ENCODE assay signal across 11 cellular contexts in genomic region chr3:32872487-32873382, GRCh38. TPM values are rescaled to one million over a fixed set of nuclear protein-coding genes. Genes with fewer than 3 reads are reported as not detected.
DNase-seq lines count a peak whose midpoint lies in the region; ATAC-seq, FAIRE-seq and TF ChIP-seq lines count a peak whose summit lies in the region.
"Had no signal": no experiment of that assay in that cellular context is flagged by ENCODE, and none has a peak within 500 bp of the region (broad histone marks: within the 10 kb centered on the region; RNA-seq: fewer than 3 reads in every experiment).

No MANE protein-coding gene starts in this region.

- peak overlapping the region; percentile 74 for H3K27ac ChIP-seq in C4-2B
- H3K27ac ChIP-seq in GM12878 (ENCODE audit: control insufficient read depth, insufficient read depth): no peak overlapping the region
- H3K27ac ChIP-seq: neutrophil had no signal

- peaks cover 6% of the 10 kb centered on the region; the same call in 1 of the 2 replicates for H3K4me1 ChIP-seq in GM12878 (ENCODE audit: control insufficient read depth, insufficient read depth, low read length)

- in situ Hi-C loops in GM12878 (cut with MboI): no loop called here

- RAD21 ChIA-PET in GM12878 (lab: Charles Lee; ENCODE audit: unreplicated experiment): interaction anchor here (0.8 to 3.7 kb wide), 5 partner anchors 16 to 76 kb away, joined by 3 to 25 read pairs (median 5); no protein-coding TSS in a partner anchor

- ATAC-seq in GM12878: peak; percentile 13; the same call in 1 of the 3 replicates
- ATAC-seq in HG03097 (IDR thresholded peaks at IDR 0.05; ENCODE audit: low FRiP score, unreplicated experiment): no peak
- no peak for ATAC-seq in GM18519 (IDR thresholded peaks at IDR 0.05; ENCODE audit: low FRiP score, unreplicated experiment)

- H3K9me3 ChIP-seq in GM12878 (replicated peaks; ENCODE audit: control insufficient read depth, insufficient read depth, low read length): no peaks in the 10 kb centered on the region
- H3K9me3 ChIP-seq: neutrophil had no signal

- no peak for TF ChIP-seq CTCF in C4-2B (conservative IDR thresholded peaks at IDR 0.05)
- TF ChIP-seq CTCF in GM12878 (IDR thresholded peaks at IDR 0.05 in 2 of 3, conservative IDR thresholded peaks at IDR 0.05 in 1 of 3; ENCODE audit: control insufficient read depth in 2 of 3, extremely low read depth in 1 of 3, insufficient read depth in 1 of 3, low read depth in 3 of 3, low read length in 3 of 3): no peak
- TF ChIP-seq CTCF in neural crest cell (conservative IDR thresholded peaks at IDR 0.05): no peak

- no peak for TF ChIP-seq POLR2A in GM12878 (IDR thresholded peaks at IDR 0.05; ENCODE audit: low read depth, low read length)

- SMC1A ChIA-PET in GM12878 (lab: Charles Lee; ENCODE audit: uncharacterized antibody, unreplicated experiment): interaction anchor here (0.6 to 6.9 kb wide), 9 partner anchors 11 to 434 kb away, joined by 3 to 44 read pairs (median 3); no protein-coding TSS in a partner anchor

- H3K4me2 ChIP-seq in GM12878 (ENCODE audit: control insufficient read depth, insufficient read depth): no peak overlapping the region

- CTCF ChIA-PET in GM12878 (lab: Yijun Ruan, JAX): interaction anchor here (1.2 to 4.8 kb wide), 8 partner anchors 10 to 202 kb away, joined by 3 to 43 read pairs (median 8); no protein-coding TSS in a partner anchor

- H3K36me3 Mint-ChIP-seq in neural crest cell (ENCODE audit: low read depth): peaks cover 11% of the 10 kb centered on the region

- H3K9me3 Mint-ChIP-seq in neural crest cell: no peaks in the 10 kb centered on the region

- H3K27me3 Mint-ChIP-seq in neural crest cell (ENCODE audit: low read depth): no peaks in the 10 kb centered on the region

- DNase-seq in NCI-H187 treated with DMSO at 0.1 percent for 48 hours (lab: John Stamatoyannopoulos, UW): peak; percentile 28
- DNase-seq in GM12878 (ENCODE audit: low read depth, low spot score): no peak
- no peak for DNase-seq in neural crest cell (ENCODE audit: low read depth, low spot score)
- no peak for DNase-seq in HPDE6-E6E7 (ENCODE audit: extremely low spot score)
- DNase-seq in stimulated activated CD4-positive, alpha-beta T cell treated with anti-CD3 and anti-CD28 coated beads, Interleukin-4, amount 100 ng/mL, for 24 hours: no peak

- intact Hi-C loops in GM12878 (cut with micrococcal nuclease; ENCODE audit: unreplicated experiment): loop anchor here (2.0 kb wide), 1 partner anchor 62 kb away; no protein-coding TSS in a partner anchor

- no peaks in the 10 kb centered on the region for H3K27me3 ChIP-seq in GM12878 (replicated peaks in 1 of 2; ENCODE audit: control insufficient read depth in 2 of 2, insufficient read depth in 2 of 2, low read length in 1 of 2)
- H3K27me3 ChIP-seq: neutrophil had no signal

- peak overlapping the region; percentile 65 for H3K27ac Mint-ChIP-seq in neural crest cell (ENCODE audit: unreplicated experiment)

- POLR2A ChIA-PET in GM12878 (lab: Charles Lee): interaction anchor here (0.9 to 2.2 kb wide), 2 partner anchors 9 to 10 kb away, joined by 5 to 13 read pairs; no protein-coding TSS in a partner anchor

- FAIRE-seq in GM12878 (lab: Jason Lieb, UNC): no peak
- FAIRE-seq: RCC 7860 had no signal

- no TSS peak for BruUV-seq in GM12878 (replicated peaks; lab: Mats Ljungman, UMichigan)

- no peak for TF ChIP-seq RAD21 in GM12878 (IDR thresholded peaks at IDR 0.05; ENCODE audit: insufficient read depth, low read depth, low read length)

- H3K4me1 Mint-ChIP-seq in neural crest cell: peaks cover 54% of the 10 kb centered on the region

- no peak overlapping the region for H3K9ac ChIP-seq in GM12878 (ENCODE audit: control insufficient read depth, insufficient read depth, low read length)

- no peak overlapping the region for H2AFZ ChIP-seq in GM12878 (ENCODE audit: control insufficient read depth, low read depth, low read length)

- H4K20me1 ChIP-seq in GM12878 (ENCODE audit: control insufficient read depth, insufficient read depth): no peaks in the 10 kb centered on the region

- WGBS in GM12878 (ENCODE audit: insufficient coverage, insufficient replicate concordance, low lambda C conversion rate, missing lambda C conversion rate): 43% methylated on average over 5 of the region's 6 CpGs

- H3K4me3 Mint-ChIP-seq in neural crest cell: no peak overlapping the region

- no peak for TF ChIP-seq EP300 in GM12878 (IDR thresholded peaks at IDR 0.05; ENCODE audit: borderline replicate concordance in 1 of 2, control insufficient read depth in 1 of 2, low read depth in 2 of 2, low read length in 2 of 2)

- H3K36me3 ChIP-seq in GM12878 (ENCODE audit: control insufficient read depth in 2 of 2, insufficient read depth in 2 of 2, low read length in 1 of 2): no peaks in the 10 kb centered on the region
- H3K36me3 ChIP-seq: neutrophil had no signal

- no peak overlapping the region for H3K4me3 ChIP-seq in GM12878

- no peaks in the 10 kb centered on the region for H3K79me2 ChIP-seq in GM12878 (ENCODE audit: control insufficient read depth, insufficient read depth, low read length)

TF ChIP-seq in GM12878, 131 proteins besides CTCF, POLR2A, EP300 and RAD21 (continues in another document):
- TF ChIP-seq BCL3 (IDR thresholded peaks at IDR 0.05; ENCODE audit: borderline replicate concordance, insufficient read depth, low read depth, low read length, poor library complexity, severe bottlenecking): no peak
- no peak for TF ChIP-seq RFX5 (IDR thresholded peaks at IDR 0.05; ENCODE audit: low read depth, low read length)
- TF ChIP-seq MLLT1 (IDR thresholded peaks at IDR 0.05): no peak
- no peak for TF ChIP-seq NFIC (IDR thresholded peaks at IDR 0.05; ENCODE audit: low read depth, low read length)
- no peak for TF ChIP-seq MEF2B (IDR thresholded peaks at IDR 0.05; ENCODE audit: partially characterized antibody, poor library complexity, severe bottlenecking)
- no peak for TF ChIP-seq IRF5 (IDR thresholded peaks at IDR 0.05; ENCODE audit: borderline replicate concordance)
- no peak for TF ChIP-seq E2F4 (IDR thresholded peaks at IDR 0.05; ENCODE audit: low read depth, low read length)
- TF ChIP-seq NR2F1 (conservative IDR thresholded peaks at IDR 0.05): no peak

RNA-seq across cellular contexts. Expression of gene TRIM71, which starts 54.9 kb away (rescaled TPM):
- total RNA-seq in GM12878 (2013; cell fraction: nucleolus; rRNA removed): 0.10 and 0.12 TPM in 2 replicates
- total RNA-seq in GM12878 (2014; rRNA removed) (0.17 and 0.27 TPM in 2 replicates), GM12878 (2014; rRNA removed; fragmentation: Illumina TruSeq; extraction: Trizol) (0.18 and 0.27 TPM in 2 replicates), GM12878 (2021) (0.48 and 0.69 TPM in 2 replicates), neural crest cell (92.4 and 95.2 TPM in 2 replicates)
- polyA plus RNA-seq in GM12878 (2011; ENCODE audit: low read depth): 0.05 TPM
- polyA plus RNA-seq in GM12878 (2011; rRNA removed) (1.8 and 1.9 TPM in 2 replicates), GM12878 (2014; fragmentation: Illumina TruSeq; extraction: Trizol) (0.16 and 0.24 TPM in 2 replicates), GM12878 (2014; fragmentation: Nextera tagmentation; extraction: Ambion mirVana) (under 1 TPM; 0.02 to 0.08 TPM), GM12878 (2014; rRNA removed) (0.14 and 0.16 TPM in 2 replicates), GM12878 (2016; fragmentation: Nextera tagmentation; extraction: Ambion mirVana) (under 1 TPM; 0.04 to 0.09 TPM)
- 1.2 and 1.3 TPM in 2 replicates for polyA plus RNA-seq in GM12878 (2011; cell fraction: cytosol; rRNA removed)
- polyA plus RNA-seq in GM12878 (2011; cell fraction: nucleus; rRNA removed): 2.0 and 2.9 TPM in 2 replicates
- 0.03 TPM in 2 replicates for polyA plus RNA-seq in GM12878 (2012)
- polyA minus RNA-seq in GM12878 (2011; rRNA and poly(A)+ RNA removed): 4.8 and 5.0 TPM in 2 replicates
- polyA minus RNA-seq in GM12878 (2011; cell fraction: cytosol; rRNA and poly(A)+ RNA removed): 2.7 and 2.8 TPM in 2 replicates
- polyA minus RNA-seq in GM12878 (2011; cell fraction: nucleus; rRNA and poly(A)+ RNA removed): 3.3 and 6.1 TPM in 2 replicates
- total RNA-seq: LHCN-M2 had no signal

Comparison
In these comparisons a context has a peak if more than half of its experiments do, and no peak if none do; other contexts are left out.
1. RNA of gene TRIM71, which starts 54.9 kb away (total RNA-seq): 92.4 to 95.2 TPM in neural crest cell; 0.10 to 0.69 TPM in GM12878; every median in the first group is over 10 times any median in the second.